In genomic region chr17:76867578-76868175, GRCh38 we compare ENCODE assay signal across 8 cellular contexts. TPM values are rescaled to one million over a fixed set of nuclear protein-coding genes. Genes with fewer than 3 reads are reported as not detected.
DNase-seq lines count a peak whose midpoint lies in the region; ATAC-seq and TF ChIP-seq lines count a peak whose summit lies in the region.
"Had no signal": no experiment of that assay in that cellular context is flagged by ENCODE, and none has a peak within 500 bp of the region (broad histone marks: within the 10 kb centered on the region; RNA-seq: fewer than 3 reads in every experiment).

No MANE protein-coding gene starts in this region.

- no peak overlapping the region for H3K4ac ChIP-seq in trophoblast cell (ENCODE audit: low read depth, low read length)

- H3K18ac ChIP-seq in trophoblast cell (ENCODE audit: low read length) = no peak overlapping the region

- peak overlapping the region; percentile 86 for H3K4me3 Mint-ChIP-seq in endothelial cell (ENCODE audit: unreplicated experiment)
- H3K4me3 Mint-ChIP-seq: dendritic cell treated with granulocyte-macrophage colony-stimulating factor and Interleukin-4, amounts not matched to agents 40 ng/mL and 50 ng/mL, for 4 days had no signal

- H3K9ac ChIP-seq in ES-I3 (ENCODE audit: low read depth, low read length) (peak overlapping the region; percentile 55), trophoblast cell (ENCODE audit: low read length) (no peak overlapping the region)

- H3K4me1 Mint-ChIP-seq in endothelial cell (ENCODE audit: unreplicated experiment) = peaks cover 17% of the 10 kb centered on the region

- in situ Hi-C loops in Panc1 (cut with HindIII; ENCODE audit: low pct_unique_long_range_greater_than_20kb, low sequenced_read_pairs) = no loop called here

- H3K27ac ChIP-seq in Panc1 (ENCODE audit: low read length) (no peak overlapping the region), trophoblast cell (ENCODE audit: low read depth, low read length) (no peak overlapping the region), ovary (no peak overlapping the region)

- intact Hi-C loops in Panc1 (cut with micrococcal nuclease; ENCODE audit: unreplicated experiment) (loop anchor here (2.0 kb wide), 2 partner anchors 51 to 189 kb away; no protein-coding TSS in a partner anchor), ovary (cut with DNase I) (loop anchor here (5.0 to 10.0 kb wide), 5 partner anchors 185 to 387 kb away; no protein-coding TSS in a partner anchor)

- TF ChIP-seq POLR2A in ovary (IDR thresholded peaks at IDR 0.05) = no peak

- no peak overlapping the region for H2BK12ac ChIP-seq in trophoblast cell (ENCODE audit: low read length)

- H3K27me3 ChIP-seq in Panc1 (ENCODE audit: control insufficient read depth, insufficient read depth, low read length) (no peaks in the 10 kb centered on the region), trophoblast cell (ENCODE audit: insufficient read depth, low read length) (peaks cover 21% of the 10 kb centered on the region), ovary (peaks cover 9% of the 10 kb centered on the region)

- H3K36me3 Mint-ChIP-seq in endothelial cell (ENCODE audit: low read depth, unreplicated experiment) = no peaks in the 10 kb centered on the region

- H3K23ac ChIP-seq in trophoblast cell (ENCODE audit: low read length) = no peak overlapping the region

- H3K27me3 Mint-ChIP-seq in endothelial cell (ENCODE audit: unreplicated experiment) = peaks cover 13% of the 10 kb centered on the region

- no peak overlapping the region for H3K27ac Mint-ChIP-seq in endothelial cell (ENCODE audit: unreplicated experiment)
- H3K27ac Mint-ChIP-seq: dendritic cell treated with granulocyte-macrophage colony-stimulating factor and Interleukin-4, amounts not matched to agents 40 ng/mL and 50 ng/mL, for 4 days had no signal

- H3K4me1 ChIP-seq in ES-I3 (ENCODE audit: insufficient read depth, low read length) (peaks cover 13% of the 10 kb centered on the region), Panc1 (ENCODE audit: control insufficient read depth, insufficient read depth, low read length) (peaks cover 37% of the 10 kb centered on the region), trophoblast cell (ENCODE audit: control insufficient read depth in 1 of 2, insufficient read depth in 2 of 2, low read length in 2 of 2) (peaks cover 4 to 30% of the 10 kb centered on the region in 2 experiments), ovary (ENCODE audit: insufficient read depth) (peaks cover 1% of the 10 kb centered on the region)

- ATAC-seq in Panc1 = no peak

- no CpG with 5 or more reads among the region's 20 CpGs for WGBS in trophoblast cell (ENCODE audit: extremely low coverage, insufficient coverage, insufficient read length)
- WGBS in ovary, 3 donors = 14 to 18% (median 14%) methylated on average over 20 of the region's 20 CpGs

- H4K12ac ChIP-seq in trophoblast cell (ENCODE audit: low read depth, low read length) = peak overlapping the region; percentile 23

- BruUV-seq in Panc1 (replicated peaks; lab: Mats Ljungman, UMichigan) = no TSS peak

- POLR2A ChIA-PET in Panc1 (lab: Charles Lee) = no interaction called here

- H3K36me3 ChIP-seq in ES-I3 (ENCODE audit: insufficient read depth, low read length) (no peaks in the 10 kb centered on the region), Panc1 (ENCODE audit: control insufficient read depth, insufficient read depth, low read length) (no peaks in the 10 kb centered on the region), trophoblast cell (ENCODE audit: control insufficient read depth in 1 of 2, insufficient read depth in 2 of 2, low read length in 2 of 2) (no peaks in the 10 kb centered on the region), ovary (no peaks in the 10 kb centered on the region)

- no peak for TF ChIP-seq EP300 in ovary (IDR thresholded peaks at IDR 0.05)

- no peak for TF ChIP-seq CTCF in Panc1 (IDR thresholded peaks at IDR 0.05)
- TF ChIP-seq CTCF in endothelial cell (IDR thresholded peaks at IDR 0.05; ENCODE audit: unreplicated experiment) = no peak
- no peak for TF ChIP-seq CTCF in ovary (IDR thresholded peaks at IDR 0.05)

- peak overlapping the region; percentile 10 for H3K4me2 ChIP-seq in trophoblast cell (ENCODE audit: low read length)

- CTCF ChIA-PET in Panc1 (lab: Charles Lee) = interaction anchor here (0.5 to 1.3 kb wide), 11 partner anchors 8 to 199 kb away, joined by 3 to 18 read pairs (median 4); no protein-coding TSS in a partner anchor

- no peaks in the 10 kb centered on the region for H3K9me3 Mint-ChIP-seq in endothelial cell (ENCODE audit: unreplicated experiment)
- H3K9me3 Mint-ChIP-seq: dendritic cell treated with granulocyte-macrophage colony-stimulating factor and Interleukin-4, amounts not matched to agents 40 ng/mL and 50 ng/mL, for 4 days had no signal

- peak overlapping the region; percentile 41 for H2BK120ac ChIP-seq in trophoblast cell (ENCODE audit: insufficient read depth, low read length, poor library complexity)

- DNase-seq in Panc1 (ENCODE audit: low read depth, low spot score) = no peak
- DNase-seq in endothelial cell (ENCODE audit: low spot score) = no peak
- DNase-seq in trophoblast cell = peak; percentile 46 to 59
- DNase-seq in GM19238 (ENCODE audit: insufficient read length, low spot score) = no peak
- DNase-seq in ovary = no peak
- DNase-seq in HPDE6-E6E7 (ENCODE audit: extremely low spot score) = no peak

- no peaks in the 10 kb centered on the region for H3K79me1 ChIP-seq in trophoblast cell (ENCODE audit: low read length)

- peak overlapping the region; percentile 75 for H4K8ac ChIP-seq in trophoblast cell (ENCODE audit: low read depth, low read length)

- H3K4me3 ChIP-seq in Panc1 (ENCODE audit: low read depth in 2 of 2, low read length in 2 of 2) (peak overlapping the region; percentile 38 to 65), trophoblast cell (ENCODE audit: low read depth, low read length) (no peak overlapping the region), ovary (no peak overlapping the region)

- H3K79me2 ChIP-seq in trophoblast cell (ENCODE audit: control insufficient read depth, insufficient read depth, low read length, poor library complexity) = no peaks in the 10 kb centered on the region

- H3K14ac ChIP-seq in trophoblast cell (ENCODE audit: low read length) = peak overlapping the region; percentile 32

- no peak overlapping the region for H2AK5ac ChIP-seq in trophoblast cell (ENCODE audit: low read length)

- no peaks in the 10 kb centered on the region for H3K9me3 ChIP-seq in ES-I3 (ENCODE audit: control insufficient read depth, insufficient read depth, low read length)
- H3K9me3 ChIP-seq in Panc1 (ENCODE audit: control insufficient read depth, insufficient read depth, low read depth, low read length) = no peaks in the 10 kb centered on the region
- H3K9me3 ChIP-seq in trophoblast cell (ENCODE audit: insufficient read depth, low read depth, low read length) = peaks cover 4% of the 10 kb centered on the region
- no peaks in the 10 kb centered on the region for H3K9me3 ChIP-seq in ovary

- H2BK5ac ChIP-seq in trophoblast cell (ENCODE audit: low read depth, low read length, poor library complexity) = no peak overlapping the region

- peak overlapping the region; percentile 9 for H2AFZ ChIP-seq in trophoblast cell (ENCODE audit: insufficient read depth, low read length, poor library complexity)

- H4K91ac ChIP-seq in trophoblast cell (ENCODE audit: low read depth, low read length) = peak overlapping the region; percentile 28

RNA-seq across cellular contexts. Expression of gene MGAT5B, which starts 0.5 kb away (rescaled TPM):
- total RNA-seq in Panc1 (2021; ENCODE audit: unreplicated experiment) (34.9 TPM), endothelial cell (ENCODE audit: unreplicated experiment) (6.2 TPM), ovary (1 to 10 TPM in 3 of 7 donors, under 1 TPM in 4; 0.23 to 3.6 (median 0.92) TPM)
- polyA plus RNA-seq in Panc1 (2012; ENCODE audit: insufficient read length) = 22.1 TPM
- 0.66 and 0.79 TPM in 2 replicates for polyA plus RNA-seq in trophoblast cell (2013)
- under 1 TPM in 1 of 2 donors, not detected in 1; 0.61 TPM for polyA plus RNA-seq in ovary

Comparison
In these comparisons a context has a peak if more than half of its experiments do, and no peak if none do; other contexts are left out.
1. DNase-seq: peak in trophoblast cell (2 of 2); none in Panc1 (single experiment), endothelial cell (single experiment), GM19238 (single experiment), ovary (0 of 5) and HPDE6-E6E7 (single experiment).
2. H3K4me3 ChIP-seq: peak in Panc1 (2 of 2); none in trophoblast cell (single experiment) and ovary (single experiment).